Comparison of ENCODE assay signal across 9 cellular contexts in genomic region chr16:9135797-9136196, GRCh38. TPM values are rescaled to one million over a fixed set of nuclear protein-coding genes. Genes with fewer than 3 reads are reported as not detected.
DNase-seq lines count a peak whose midpoint lies in the region; ATAC-seq and TF ChIP-seq lines count a peak whose summit lies in the region.
"Had no signal": no experiment of that assay in that cellular context is flagged by ENCODE, and none has a peak within 500 bp of the region (broad histone marks: within the 10 kb centered on the region; RNA-seq: fewer than 3 reads in every experiment).

No MANE protein-coding gene starts in this region.

- H3K4me3 Mint-ChIP-seq in activated T-cell treated with anti-CD3 and anti-CD28 coated beads, Interleukin-2, amount 50 U/mL, for 24 hours = no peak overlapping the region
- H3K4me3 Mint-ChIP-seq in activated T-cell treated with anti-CD3 and anti-CD28 coated beads, Interleukin-2, amount 50 U/mL, for 4 hours = no peak overlapping the region

- H3K9me3 Mint-ChIP-seq in activated T-cell treated with anti-CD3 and anti-CD28 coated beads, Interleukin-2, amount 50 U/mL, for 24 hours = no peaks in the 10 kb centered on the region
- H3K9me3 Mint-ChIP-seq in activated T-cell treated with anti-CD3 and anti-CD28 coated beads, Interleukin-2, amount 50 U/mL, for 4 hours = no peaks in the 10 kb centered on the region

- 45% methylated on average over 8 of the region's 8 CpGs for WGBS in suprapubic skin
- WGBS in right cardiac atrium = 51% methylated on average over 8 of the region's 8 CpGs
- 40 to 46% methylated on average over 6 to 8 of the region's 8 CpGs for WGBS in esophagus squamous epithelium, 2 donors

- TF ChIP-seq EP300 in suprapubic skin (IDR thresholded peaks at IDR 0.05) = no peak

- H3K27ac ChIP-seq in suprapubic skin = no peak overlapping the region
- no peak overlapping the region for H3K27ac ChIP-seq in right cardiac atrium (ENCODE audit: low read length)
- H3K27ac ChIP-seq in esophagus squamous epithelium = no peak overlapping the region

- H3K4me1 ChIP-seq in suprapubic skin (peaks cover 7% of the 10 kb centered on the region), right cardiac atrium (ENCODE audit: control insufficient read depth, insufficient read depth, low read length) (no peaks in the 10 kb centered on the region), esophagus squamous epithelium (peaks cover 0 to 17% (median 6%) of the 10 kb centered on the region in 3 donors)

- TF ChIP-seq CTCF in suprapubic skin (IDR thresholded peaks at IDR 0.05) (no peak), esophagus squamous epithelium (IDR thresholded peaks at IDR 0.05) (no peak)

- peak overlapping the region; percentile 35 for H3K27ac Mint-ChIP-seq in activated T-cell treated with anti-CD3 and anti-CD28 coated beads, Interleukin-2, amount 50 U/mL, for 24 hours

- no peak for ATAC-seq in activated T-cell treated with anti-CD3 and anti-CD28 coated beads, Interleukin-2, amount 50 U/mL, for 4 hours
- ATAC-seq in HG03103 (IDR thresholded peaks at IDR 0.05; ENCODE audit: low read depth, unreplicated experiment) (peak; percentile 46), right cardiac atrium (no peak)

- H3K4me1 Mint-ChIP-seq in activated T-cell treated with anti-CD3 and anti-CD28 coated beads, Interleukin-2, amount 50 U/mL, for 24 hours (ENCODE audit: low read depth) = peaks cover 25% of the 10 kb centered on the region
- peaks cover 19% of the 10 kb centered on the region for H3K4me1 Mint-ChIP-seq in activated T-cell treated with anti-CD3 and anti-CD28 coated beads, Interleukin-2, amount 50 U/mL, for 4 hours (ENCODE audit: low read depth)

- peaks cover 2% of the 10 kb centered on the region for H3K36me3 Mint-ChIP-seq in activated T-cell treated with anti-CD3 and anti-CD28 coated beads, Interleukin-2, amount 50 U/mL, for 24 hours (ENCODE audit: low read depth)
- no peaks in the 10 kb centered on the region for H3K36me3 Mint-ChIP-seq in activated T-cell treated with anti-CD3 and anti-CD28 coated beads, Interleukin-2, amount 50 U/mL, for 4 hours (ENCODE audit: insufficient read depth)

- no peaks in the 10 kb centered on the region for H3K9me3 ChIP-seq in suprapubic skin
- H3K9me3 ChIP-seq in right cardiac atrium (ENCODE audit: control insufficient read depth, low read length) = no peaks in the 10 kb centered on the region
- H3K9me3 ChIP-seq in esophagus squamous epithelium = no peaks in the 10 kb centered on the region

- H3K4me3 ChIP-seq in suprapubic skin (no peak overlapping the region), right cardiac atrium (ENCODE audit: low read length) (no peak overlapping the region), esophagus squamous epithelium (no peak overlapping the region)

- peaks cover 3% of the 10 kb centered on the region for H3K27me3 ChIP-seq in suprapubic skin
- no peaks in the 10 kb centered on the region for H3K27me3 ChIP-seq in right cardiac atrium (ENCODE audit: control insufficient read depth, insufficient read depth)
- H3K27me3 ChIP-seq in esophagus squamous epithelium = no peaks in the 10 kb centered on the region

- H3K36me3 ChIP-seq in suprapubic skin (no peaks in the 10 kb centered on the region), esophagus squamous epithelium (no peaks in the 10 kb centered on the region)

- intact Hi-C loops in right cardiac atrium (cut with DNase I) (no loop called here), esophagus squamous epithelium (cut with DNase I) (no loop called here)

- DNase-seq in activated T-cell treated with anti-CD3 and anti-CD28 coated beads, Interleukin-2, amount 50 U/mL, for 24 hours = no peak
- no peak for DNase-seq in activated T-cell treated with anti-CD3 and anti-CD28 coated beads, Interleukin-2, amount 50 U/mL, for 4 hours
- DNase-seq in UCSD-AML1 (lab: John Stamatoyannopoulos, UW; ENCODE audit: unreplicated experiment) (peak; percentile 30), suprapubic skin (ENCODE audit: low spot score in 2 of 2) (peak; percentile 16 to 38), right cardiac atrium (no peak), NCI-H2196 treated with DMSO at 0.1 percent for 48 hours (lab: John Stamatoyannopoulos, UW; ENCODE audit: unreplicated experiment) (no peak), esophagus squamous epithelium (lab: John Stamatoyannopoulos, UW) (no peak)
- DNase-seq: central memory CD4-positive, alpha-beta T cell had no signal

- TF ChIP-seq POLR2A in suprapubic skin (IDR thresholded peaks at IDR 0.05) (no peak), esophagus squamous epithelium (IDR thresholded peaks at IDR 0.05) (no peak)

- H3K27me3 Mint-ChIP-seq in activated T-cell treated with anti-CD3 and anti-CD28 coated beads, Interleukin-2, amount 50 U/mL, for 24 hours = no peaks in the 10 kb centered on the region
- H3K27me3 Mint-ChIP-seq in activated T-cell treated with anti-CD3 and anti-CD28 coated beads, Interleukin-2, amount 50 U/mL, for 4 hours (ENCODE audit: low read depth) = peaks cover 6% of the 10 kb centered on the region

RNA-seq across cellular contexts. Expression of gene HAPSTR1, which starts 44.4 kb away (rescaled TPM):
- 10 to 100 TPM; 64.2 to 75.7 (median 70.0) TPM for total RNA-seq in activated T-cell treated with anti-CD3 and anti-CD28 coated beads, Interleukin-2, amount 50 U/mL, for 4 hours
- total RNA-seq in suprapubic skin (10 to 100 TPM; 40.4 to 52.7 (median 47.4) TPM), right cardiac atrium (10 to 100 TPM; 39.7 to 50.9 (median 45.1) TPM), esophagus squamous epithelium (10 to 100 TPM; 37.8 to 59.8 (median 47.0) TPM)
- polyA plus RNA-seq in right cardiac atrium = 14.4 TPM

Comparison
In these comparisons a context has a peak if more than half of its experiments do, and no peak if none do; other contexts are left out.
1. DNase-seq: peak in UCSD-AML1 (single experiment) and suprapubic skin (2 of 2); none in activated T-cell treated with anti-CD3 and anti-CD28 coated beads, Interleukin-2, amount 50 U/mL, for 24 hours (single experiment), activated T-cell treated with anti-CD3 and anti-CD28 coated beads, Interleukin-2, amount 50 U/mL, for 4 hours (single experiment), right cardiac atrium (0 of 3), NCI-H2196 treated with DMSO at 0.1 percent for 48 hours (single experiment) and esophagus squamous epithelium (single experiment).